In the genomic region with DNA sequence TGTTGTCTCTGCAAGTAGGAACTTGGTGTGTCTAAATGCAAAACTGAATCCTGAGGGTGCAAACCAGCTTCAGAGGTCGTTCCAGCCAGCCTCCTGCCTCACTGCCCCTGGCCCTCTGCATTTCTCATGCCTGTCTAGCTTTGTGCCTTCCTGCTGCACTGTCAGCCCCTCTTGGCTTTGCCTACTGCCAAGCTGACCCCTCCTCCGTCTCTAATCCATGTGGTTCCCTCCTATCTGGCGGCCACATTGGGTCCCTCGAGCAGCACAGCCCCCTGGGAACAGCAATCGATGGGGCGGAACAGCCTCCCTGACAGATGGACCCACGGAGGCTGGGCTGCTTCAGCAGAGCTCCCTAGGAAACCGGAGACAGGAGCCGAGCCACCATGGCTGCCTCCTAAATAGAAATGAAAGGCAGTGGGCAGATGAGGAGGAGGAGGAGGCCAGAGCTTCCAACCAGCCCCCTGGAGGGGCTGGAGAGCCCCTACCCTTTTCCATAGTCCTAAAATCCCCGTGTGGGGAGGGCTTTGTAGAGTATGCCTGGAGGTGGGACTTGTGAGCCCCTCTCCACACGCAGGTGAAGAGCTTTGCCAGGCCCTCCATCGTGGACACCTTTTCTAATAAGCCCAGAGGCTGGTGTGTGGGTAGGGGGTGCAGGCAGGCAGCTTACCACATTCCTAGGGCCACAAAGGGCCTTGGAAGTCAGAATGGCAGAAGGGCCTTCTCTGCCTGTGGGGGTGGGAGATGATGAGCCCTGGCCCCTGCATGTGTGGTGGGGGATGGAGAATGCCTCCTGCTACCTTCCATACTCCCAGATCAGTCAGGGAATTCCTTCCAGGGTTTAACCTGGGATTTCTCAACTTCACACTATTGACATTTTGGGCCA, we compare ENCODE assay signal across 8 cellular contexts. TPM values are rescaled to one million over a fixed set of nuclear protein-coding genes. Genes with fewer than 3 reads are reported as not detected.
DNase-seq lines count a peak whose midpoint lies in the region; ATAC-seq, FAIRE-seq and TF ChIP-seq lines count a peak whose summit lies in the region.

No MANE protein-coding gene starts in this region.

- peaks cover 78% of the 10 kb centered on the region for H3K4me1 ChIP-seq in mesenchymal stem cell (ENCODE audit: control insufficient read depth, insufficient read depth, low read depth, low read length)
- H3K4me1 ChIP-seq in transverse colon = peaks cover 37 to 72% (median 60%) of the 10 kb centered on the region in 4 donors

- TF ChIP-seq POLR2A in transverse colon (IDR thresholded peaks at IDR 0.05) = no peak

- H3K36me3 ChIP-seq in mesenchymal stem cell (ENCODE audit: control insufficient read depth in 1 of 2, insufficient read depth in 2 of 2, low read depth in 1 of 2, low read length in 2 of 2) (peaks cover 0 to 5% of the 10 kb centered on the region in 2 experiments), transverse colon (no peaks in the 10 kb centered on the region)

- H3K4me2 ChIP-seq in mesenchymal stem cell (ENCODE audit: low read length, poor library complexity, severe bottlenecking) = no peak overlapping the region

- FAIRE-seq in HTR-8/SVneo (lab: Jason Lieb, UNC) = no peak

- H3K9me3 Mint-ChIP-seq in activated naive CD8-positive, alpha-beta T cell treated with anti-CD3 and anti-CD28 coated beads, Interleukin-2, amount 50 U/mL, for 24 hours = no peaks in the 10 kb centered on the region

- TF ChIP-seq CTCF in transverse colon (IDR thresholded peaks at IDR 0.05) = no peak

- H3K4me3 ChIP-seq in mesenchymal stem cell (ENCODE audit: insufficient read depth in 1 of 2, low read depth in 1 of 2, low read length in 2 of 2) = no peak overlapping the region
- H3K4me3 ChIP-seq in transverse colon = no peak overlapping the region

- no peak for ATAC-seq in activated naive CD8-positive, alpha-beta T cell treated with anti-CD3 and anti-CD28 coated beads, Interleukin-2, amount 50 U/mL, for 24 hours

- H2BK15ac ChIP-seq in mesenchymal stem cell (ENCODE audit: low read depth, poor library complexity, severe bottlenecking) = no peak overlapping the region

- peak overlapping the region in 1 of 2 experiments; percentile 80 for H2BK12ac ChIP-seq in mesenchymal stem cell (ENCODE audit: low read length in 2 of 2)

- peaks cover 14% of the 10 kb centered on the region for H3K79me1 ChIP-seq in mesenchymal stem cell (replicated peaks; ENCODE audit: low read length, poor library complexity, severe bottlenecking)

- H3K9ac ChIP-seq in mesenchymal stem cell (ENCODE audit: low read length) = peak overlapping the region; percentile 92

- no peak overlapping the region for H2BK5ac ChIP-seq in mesenchymal stem cell (ENCODE audit: low read depth, low read length, poor library complexity, severe bottlenecking)

- H3K4ac ChIP-seq in mesenchymal stem cell (ENCODE audit: low read depth in 1 of 2, low read length in 2 of 2) = peak overlapping the region in 1 of 2 experiments; percentile 91

- peak overlapping the region; percentile 18 for H3K27ac Mint-ChIP-seq in activated naive CD8-positive, alpha-beta T cell treated with anti-CD3 and anti-CD28 coated beads, Interleukin-2, amount 50 U/mL, for 24 hours

- peak overlapping the region in 1 of 2 experiments; percentile 50 for H3K14ac ChIP-seq in mesenchymal stem cell (ENCODE audit: low read length in 2 of 2)

- H3K18ac ChIP-seq in mesenchymal stem cell (ENCODE audit: low read depth in 1 of 2, low read length in 2 of 2) = peak overlapping the region; percentile 40 to 95

- WGBS in mesenchymal stem cell = 70% methylated on average over 12 of the region's 12 CpGs
- 50 to 54% methylated on average over 2 to 12 of the region's 12 CpGs for WGBS in transverse colon (ENCODE audit: low coverage in 1 of 2), 2 donors

- H3K23ac ChIP-seq in mesenchymal stem cell (ENCODE audit: low read length in 2 of 2) = no peak overlapping the region

- in situ Hi-C loops in transverse colon (cut with MboI; ENCODE audit: low pct_ligation_motif_present in 1 of 4, low pct_unique_long_range_greater_than_20kb in 1 of 4, low sequenced_read_pairs in 3 of 4) = loop anchor here in 2 of 4 donors (10.0 to 25.0 kb wide), 2 partner anchors 56 to 123 kb away; no protein-coding TSS in a partner anchor

- no peak for TF ChIP-seq EP300 in transverse colon (IDR thresholded peaks at IDR 0.05; ENCODE audit: low read depth)

- peak overlapping the region; percentile 4 for H2BK120ac ChIP-seq in mesenchymal stem cell (ENCODE audit: low read depth, low read length)

- H3K9me3 ChIP-seq in mesenchymal stem cell (ENCODE audit: control insufficient read depth, low read length) (no peaks in the 10 kb centered on the region), transverse colon (no peaks in the 10 kb centered on the region)

- intact Hi-C loops in transverse colon (cut with DNase I; ENCODE audit: low total_unique reads) = loop anchor here (5.0 kb wide), 1 partner anchor 108 kb away; no protein-coding TSS in a partner anchor

- peak overlapping the region; percentile 21 for H2AK5ac ChIP-seq in mesenchymal stem cell (ENCODE audit: low read length, severe bottlenecking)

- H3K27me3 Mint-ChIP-seq in activated naive CD8-positive, alpha-beta T cell treated with anti-CD3 and anti-CD28 coated beads, Interleukin-2, amount 50 U/mL, for 24 hours = no peaks in the 10 kb centered on the region

- H3K4me3 Mint-ChIP-seq in activated naive CD8-positive, alpha-beta T cell treated with anti-CD3 and anti-CD28 coated beads, Interleukin-2, amount 50 U/mL, for 24 hours = no peak overlapping the region

- no peak overlapping the region for H2AFZ ChIP-seq in mesenchymal stem cell (ENCODE audit: low read depth, low read length)

- peak; percentile 9 for DNase-seq in activated naive CD4-positive, alpha-beta T cell treated with anti-CD3 and anti-CD28 coated beads, Interleukin-2, amount 50 U/mL, for 16 hours
- no peak for DNase-seq in activated naive CD4-positive, alpha-beta T cell treated with Interleukin-2 at 50 U/mL for 16 hours
- no peak for DNase-seq in activated naive CD8-positive, alpha-beta T cell treated with anti-CD3 and anti-CD28 coated beads, Interleukin-2, amount 50 U/mL, for 24 hours
- DNase-seq in mesenchymal stem cell = no peak
- DNase-seq in transverse colon = peak; percentile 17
- no peak for DNase-seq in HTR-8/SVneo (ENCODE audit: insufficient read length, low spot score)
- no peak for DNase-seq in GM19238 (ENCODE audit: insufficient read length, low spot score)
- DNase-seq in occipital lobe (lab: John Stamatoyannopoulos, UW) = no peak

- H3K27ac ChIP-seq in mesenchymal stem cell (ENCODE audit: low read length, poor library complexity, severe bottlenecking) (peak overlapping the region; percentile 66), transverse colon (peak overlapping the region; percentile 86 to 96 (median 91))

- H4K8ac ChIP-seq in mesenchymal stem cell (ENCODE audit: low read length) = no peak overlapping the region

- H4K91ac ChIP-seq in mesenchymal stem cell (ENCODE audit: low read length) = peak overlapping the region; percentile 8

- H3K4me1 Mint-ChIP-seq in activated naive CD8-positive, alpha-beta T cell treated with anti-CD3 and anti-CD28 coated beads, Interleukin-2, amount 50 U/mL, for 24 hours = peaks cover 47% of the 10 kb centered on the region

- H3K36me3 Mint-ChIP-seq in activated naive CD8-positive, alpha-beta T cell treated with anti-CD3 and anti-CD28 coated beads, Interleukin-2, amount 50 U/mL, for 24 hours (ENCODE audit: low read depth) = peaks cover 11% of the 10 kb centered on the region

- H3K27me3 ChIP-seq in mesenchymal stem cell (ENCODE audit: control insufficient read depth in 1 of 2, insufficient read depth in 1 of 2, low read length in 2 of 2) (peaks cover 0 to 3% of the 10 kb centered on the region in 2 experiments), transverse colon (no peaks in the 10 kb centered on the region)

RNA-seq across cellular contexts. Expression of gene CXXC5, which starts 9.2 kb away (rescaled TPM):
- 75.1 TPM for polyA plus RNA-seq in mesenchymal stem cell (2013, experiment 1 of 2)
- 76.7 TPM for polyA plus RNA-seq in mesenchymal stem cell (2013, experiment 2 of 2)
- total RNA-seq in transverse colon (10 to 100 TPM; 26.5 to 50.7 (median 36.2) TPM), occipital lobe (37.1 TPM)

Comparison
In these comparisons a context has a peak if more than half of its experiments do, and no peak if none do; other contexts are left out.
1. DNase-seq: peak in activated naive CD4-positive, alpha-beta T cell treated with anti-CD3 and anti-CD28 coated beads, Interleukin-2, amount 50 U/mL, for 16 hours (single experiment) and transverse colon (single experiment); none in activated naive CD4-positive, alpha-beta T cell treated with Interleukin-2 at 50 U/mL for 16 hours (single experiment), activated naive CD8-positive, alpha-beta T cell treated with anti-CD3 and anti-CD28 coated beads, Interleukin-2, amount 50 U/mL, for 24 hours (single experiment), mesenchymal stem cell (single experiment), HTR-8/SVneo (single experiment), GM19238 (single experiment) and occipital lobe (single experiment).